9 cellular contexts compared by ENCODE assay signal in genomic region chr11:119169272-119169719, GRCh38. TPM values are rescaled to one million over a fixed set of nuclear protein-coding genes. Genes with fewer than 3 reads are reported as not detected.
DNase-seq lines count a peak whose midpoint lies in the region; ATAC-seq lines count a peak whose summit lies in the region.
"Had no signal": no experiment of that assay in that cellular context is flagged by ENCODE, and none has a peak within 500 bp of the region (broad histone marks: within the 10 kb centered on the region; RNA-seq: fewer than 3 reads in every experiment).

No MANE protein-coding gene starts in this region.

- H3K4me3 ChIP-seq in BLaER1 treated with 17β-estradiol and CSF1 and Interleukin-3, amounts not matched to agents 10 nM and 100 nM = peak overlapping the region; percentile 71 to 89 (median 80)

- no peaks in the 10 kb centered on the region for H3K27me3 Mint-ChIP-seq in activated naive CD8-positive, alpha-beta T cell treated with anti-CD3 and anti-CD28 coated beads, Interleukin-2, amount 50 U/mL, for 24 hours

- peak; percentile 29 to 38 for DNase-seq in Kasumi-1 (lab: John Stamatoyannopoulos, UW)
- peak; percentile 51 for DNase-seq in activated naive CD8-positive, alpha-beta T cell treated with anti-CD3 and anti-CD28 coated beads, Interleukin-2, amount 50 U/mL, for 24 hours
- peak; percentile 53 for DNase-seq in left ventricle myocardium superior
- DNase-seq in renal cortical epithelial cell (ENCODE audit: low read depth) = peak; percentile 61
- no peak for DNase-seq in DMS 273 (lab: John Stamatoyannopoulos, UW; ENCODE audit: unreplicated experiment)

- H3K27me3 ChIP-seq in BLaER1 treated with 17β-estradiol and CSF1 and Interleukin-3, amounts not matched to agents 10 nM and 100 nM = no peaks in the 10 kb centered on the region

- peaks cover 10% of the 10 kb centered on the region for H3K4me1 Mint-ChIP-seq in activated naive CD8-positive, alpha-beta T cell treated with anti-CD3 and anti-CD28 coated beads, Interleukin-2, amount 50 U/mL, for 24 hours

- H4K20me1 ChIP-seq in BLaER1 treated with 17β-estradiol and CSF1 and Interleukin-3, amounts not matched to agents 10 nM and 100 nM = no peaks in the 10 kb centered on the region

- peak overlapping the region; percentile 88 for H3K27ac Mint-ChIP-seq in activated naive CD8-positive, alpha-beta T cell treated with anti-CD3 and anti-CD28 coated beads, Interleukin-2, amount 50 U/mL, for 24 hours

- H3K9me3 Mint-ChIP-seq in activated naive CD8-positive, alpha-beta T cell treated with anti-CD3 and anti-CD28 coated beads, Interleukin-2, amount 50 U/mL, for 24 hours = no peaks in the 10 kb centered on the region

- peak overlapping the region; percentile 91 to 97 (median 94) for H3K9ac ChIP-seq in BLaER1 treated with 17β-estradiol and CSF1 and Interleukin-3, amounts not matched to agents 10 nM and 100 nM

- H3K36me3 Mint-ChIP-seq in activated naive CD8-positive, alpha-beta T cell treated with anti-CD3 and anti-CD28 coated beads, Interleukin-2, amount 50 U/mL, for 24 hours (ENCODE audit: low read depth) = peaks cover 2% of the 10 kb centered on the region

- H3K4me1 ChIP-seq in BLaER1 treated with 17β-estradiol and CSF1 and Interleukin-3, amounts not matched to agents 10 nM and 100 nM = peaks cover 32 to 50% (median 42%) of the 10 kb centered on the region in 10 experiments

- H3K36me3 ChIP-seq in BLaER1 treated with 17β-estradiol and CSF1 and Interleukin-3, amounts not matched to agents 10 nM and 100 nM = peaks cover 0 to 12% (median 6%) of the 10 kb centered on the region in 11 experiments; a peak in 11 of 22 replicates

- ATAC-seq in GM19467 (IDR thresholded peaks at IDR 0.05; ENCODE audit: unreplicated experiment) (peak; percentile 19), left ventricle myocardium superior (peak; percentile 77), GM18870 (IDR thresholded peaks at IDR 0.05; ENCODE audit: unreplicated experiment) (no peak)
- ATAC-seq in activated naive CD8-positive, alpha-beta T cell treated with anti-CD3 and anti-CD28 coated beads, Interleukin-2, amount 50 U/mL, for 24 hours = peak; percentile 78

- peak overlapping the region; percentile 89 for H3K4me3 Mint-ChIP-seq in activated naive CD8-positive, alpha-beta T cell treated with anti-CD3 and anti-CD28 coated beads, Interleukin-2, amount 50 U/mL, for 24 hours

- H3K9me3 ChIP-seq in BLaER1 treated with 17β-estradiol and CSF1 and Interleukin-3, amounts not matched to agents 10 nM and 100 nM (replicated peaks in 1 of 11) = no peaks in the 10 kb centered on the region

- peak overlapping the region; percentile 85 to 97 (median 93) for H3K27ac ChIP-seq in BLaER1 treated with 17β-estradiol and CSF1 and Interleukin-3, amounts not matched to agents 10 nM and 100 nM

- H3K4me2 ChIP-seq in BLaER1 treated with 17β-estradiol and CSF1 and Interleukin-3, amounts not matched to agents 10 nM and 100 nM = peak overlapping the region; percentile 87 to 97 (median 92)

- intact Hi-C loops in left ventricle myocardium superior (cut with micrococcal nuclease) = no loop called here

RNA-seq across cellular contexts. Expression of gene NLRX1, which starts 0.8 kb away (rescaled TPM):
- 31.2 TPM for total RNA-seq in left ventricle myocardium superior
- total RNA-seq in renal cortical epithelial cell = 24.7 and 34.2 TPM in 2 replicates

RNA-seq across cellular contexts. Expression of gene NHERF4, which starts 16.0 kb away (rescaled TPM):
- total RNA-seq in left ventricle myocardium superior = 1.1 TPM
- 0.30 TPM in 1 of 2 replicates, not detected in the other for total RNA-seq in renal cortical epithelial cell

RNA-seq across cellular contexts. Expression of gene ABCG4, which starts 20.4 kb away (rescaled TPM):
- 1.1 TPM for total RNA-seq in left ventricle myocardium superior
- 0.15 TPM in 1 of 2 replicates, not detected in the other for total RNA-seq in renal cortical epithelial cell
- total RNA-seq: subcutaneous adipose tissue had no signal

RNA-seq across cellular contexts. Expression of gene CBL, which starts 36.8 kb away (rescaled TPM):
- 7.1 TPM for total RNA-seq in left ventricle myocardium superior
- 9.0 and 22.8 TPM in 2 replicates for total RNA-seq in renal cortical epithelial cell

RNA-seq across cellular contexts. Expression of gene HINFP, which starts 47.9 kb away (rescaled TPM):
- total RNA-seq in left ventricle myocardium superior (12.8 TPM), renal cortical epithelial cell (11.5 and 20.8 TPM in 2 replicates)
